15 cellular contexts compared by ENCODE assay signal in the genomic region with DNA sequence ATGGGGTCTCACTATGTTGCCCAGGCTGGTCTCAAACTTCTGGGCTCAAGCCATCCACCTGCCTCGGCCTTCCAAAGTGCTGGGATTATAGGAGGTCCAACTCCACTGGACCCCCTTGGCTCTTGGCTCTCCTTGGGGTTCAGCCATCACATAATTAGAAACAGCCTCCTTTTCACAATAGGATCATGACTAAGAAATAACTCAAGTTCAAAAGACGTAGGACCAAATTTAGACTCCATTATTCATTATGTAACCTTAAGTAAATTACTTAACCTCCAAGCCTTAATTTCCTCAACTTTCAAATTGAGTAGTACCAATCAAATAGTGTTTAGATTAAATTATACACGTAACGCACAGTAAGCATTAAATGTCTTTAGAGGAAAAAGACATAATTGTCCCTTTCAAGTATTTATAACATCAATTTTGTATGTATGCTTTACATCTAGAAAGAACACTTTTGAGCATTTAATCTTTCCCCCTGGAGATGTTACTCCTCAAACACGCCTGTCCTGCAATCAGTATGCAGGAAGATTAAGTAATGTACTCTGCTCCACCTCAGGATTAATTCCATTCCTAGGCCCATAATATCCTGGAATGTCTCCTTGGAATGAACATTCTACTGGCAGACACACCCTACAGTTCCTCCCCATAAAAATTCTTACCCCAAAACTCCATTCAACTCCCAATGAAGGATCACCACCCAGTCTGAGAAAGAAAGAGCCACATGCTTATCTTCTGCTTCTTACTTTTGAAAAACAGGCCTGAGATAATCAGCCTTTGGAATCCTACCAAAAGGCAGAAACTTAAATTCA. TPM values are rescaled to one million over a fixed set of nuclear protein-coding genes. Genes with fewer than 3 reads are reported as not detected.
DNase-seq lines count a peak whose midpoint lies in the region; ATAC-seq and TF ChIP-seq lines count a peak whose summit lies in the region.
"Had no signal": no experiment of that assay in that cellular context is flagged by ENCODE, and none has a peak within 500 bp of the region (broad histone marks: within the 10 kb centered on the region; RNA-seq: fewer than 3 reads in every experiment).

No MANE protein-coding gene starts in this region.

- TF ChIP-seq CTCF in AG10803 (conservative IDR thresholded peaks at IDR 0.05; ENCODE audit: low read length) (no peak), osteocyte (IDR thresholded peaks at IDR 0.05) (no peak)

- H3K4me3 ChIP-seq in AG10803 (ENCODE audit: low read length), result no peak overlapping the region
- H3K4me3 ChIP-seq: K562, mucosa of descending colon had no signal

- no peak for TF ChIP-seq EP300 in Ishikawa (IDR thresholded peaks at IDR 0.05; ENCODE audit: borderline replicate concordance)

- H3K9me3 Mint-ChIP-seq in osteocyte (ENCODE audit: unreplicated experiment), result no peaks in the 10 kb centered on the region

- peaks cover 32% of the 10 kb centered on the region for H3K4me1 Mint-ChIP-seq in osteocyte (ENCODE audit: unreplicated experiment)

- peaks cover 2% of the 10 kb centered on the region for H3K36me3 Mint-ChIP-seq in osteocyte (ENCODE audit: unreplicated experiment)

- TF ChIP-seq POLR2A in erythroblast (IDR thresholded peaks at IDR 0.05; ENCODE audit: low read length), result no peak

- TF ChIP-seq RAD21 in Ishikawa (IDR thresholded peaks at IDR 0.05; ENCODE audit: low read depth), result no peak

- no peak for ATAC-seq in GM19395 (IDR thresholded peaks at IDR 0.05; ENCODE audit: unreplicated experiment)
- ATAC-seq: activated CD8-positive, alpha-beta T cell treated with anti-CD3 and anti-CD28 coated beads, Interleukin-2, amount 10 ng/mL, durations not matched to agents 7 days and 5 days; K562; mucosa of descending colon had no signal

- DNase-seq in AG10803 (ENCODE audit: low read depth) (peak; percentile 69), erythroblast (lab: John Stamatoyannopoulos, UW) (peak; percentile 58 to 82), osteocyte (ENCODE audit: extremely low spot score, unreplicated experiment) (no peak), anterior cingulate cortex (lab: John Stamatoyannopoulos, UW) (no peak), NCI-H1417 (lab: John Stamatoyannopoulos, UW) (no peak), H4 (ENCODE audit: low spot score) (no peak)
- DNase-seq: activated CD8-positive, alpha-beta T cell treated with anti-CD3 and anti-CD28 coated beads, Interleukin-2, amount 10 ng/mL, durations not matched to agents 7 days and 5 days; activated gamma-delta T cell; caudate nucleus; mucosa of descending colon; NCI-H1694; SHP77 treated with DMSO at 0.1 percent for 48 hours had no signal

- no peaks in the 10 kb centered on the region for H3K27me3 Mint-ChIP-seq in osteocyte (ENCODE audit: unreplicated experiment)

- peak overlapping the region; percentile 12 for H3K4me3 Mint-ChIP-seq in osteocyte (ENCODE audit: unreplicated experiment)
- H3K4me3 Mint-ChIP-seq: activated CD8-positive, alpha-beta T cell treated with anti-CD3 and anti-CD28 coated beads, Interleukin-2, amount 10 ng/mL, durations not matched to agents 7 days and 5 days had no signal

- H3K27ac Mint-ChIP-seq in osteocyte (ENCODE audit: unreplicated experiment), result peak overlapping the region; percentile 81
- H3K27ac Mint-ChIP-seq: activated CD8-positive, alpha-beta T cell treated with anti-CD3 and anti-CD28 coated beads, Interleukin-2, amount 10 ng/mL, durations not matched to agents 7 days and 5 days had no signal

TF ChIP-seq in Ishikawa, 13 proteins besides CTCF, POLR2A, EP300 and RAD21:
- TF ChIP-seq, protein P1, sequence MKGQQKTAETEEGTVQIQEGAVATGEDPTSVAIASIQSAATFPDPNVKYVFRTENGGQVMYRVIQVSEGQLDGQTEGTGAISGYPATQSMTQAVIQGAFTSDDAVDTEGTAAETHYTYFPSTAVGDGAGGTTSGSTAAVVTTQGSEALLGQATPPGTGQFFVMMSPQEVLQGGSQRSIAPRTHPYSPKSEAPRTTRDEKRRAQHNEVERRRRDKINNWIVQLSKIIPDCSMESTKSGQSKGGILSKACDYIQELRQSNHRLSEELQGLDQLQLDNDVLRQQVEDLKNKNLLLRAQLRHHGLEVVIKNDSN (IDR thresholded peaks at IDR 0.05), result no peak
- no peak for TF ChIP-seq YY1 (IDR thresholded peaks at IDR 0.05; ENCODE audit: low read depth)
- TF ChIP-seq TCF12 (IDR thresholded peaks at IDR 0.05; ENCODE audit: low read depth), result no peak
- 0 out of 2 replicates have a peak, but pooled peaks have one; percentile 16 for TF ChIP-seq TEAD4 (IDR thresholded peaks at IDR 0.05)

RNA-seq across cellular contexts. Expression of a gene that starts 49.1 kb away (rescaled TPM):
- total RNA-seq in osteocyte, result 8.9 and 11.3 TPM in 2 replicates
- 5.0 and 15.8 TPM in 2 replicates for total RNA-seq in H4 (2014; rRNA removed; shearing (Covaris generic))
- total RNA-seq: activated CD8-positive, alpha-beta T cell treated with anti-CD3 and anti-CD28 coated beads, Interleukin-2, amount 10 ng/mL, durations not matched to agents 7 days and 5 days had no signal

Comparison
In these comparisons a context has a peak if more than half of its experiments do, and no peak if none do; other contexts are left out.
1. DNase-seq: peak in AG10803 (single experiment) and erythroblast (2 of 2); none in osteocyte (single experiment), anterior cingulate cortex (0 of 58), NCI-H1417 (0 of 3) and H4 (single experiment).